Comparison of ENCODE assay signal across 1 cellular context in the genomic region with DNA sequence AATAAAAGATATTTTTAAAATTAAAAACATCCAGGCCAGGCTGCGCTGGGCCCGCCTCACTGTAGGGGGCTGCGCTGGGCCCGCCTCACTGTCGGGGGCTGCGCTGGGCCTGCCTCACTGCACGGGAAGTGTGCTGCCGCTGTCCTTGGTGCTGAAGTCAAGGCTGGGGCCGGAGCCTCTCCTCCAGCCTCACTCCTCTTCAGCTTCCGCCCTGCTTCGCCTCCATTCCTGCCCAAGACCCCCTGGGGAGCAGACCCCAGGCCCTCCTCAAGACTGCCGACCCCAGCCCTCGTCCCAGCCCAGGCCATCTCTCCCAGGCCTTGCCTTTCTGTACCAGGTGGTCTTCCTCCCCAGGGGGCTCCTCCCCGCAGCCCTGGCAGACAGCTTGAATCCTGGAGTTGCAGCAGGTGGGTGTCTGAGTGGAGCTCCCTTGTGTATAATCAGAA.
TF ChIP-seq lines count a peak whose summit lies in the region.

No MANE protein-coding gene starts in this region.

TF ChIP-seq in HepG2, 621 proteins besides CTCF, POLR2A, EP300 and RAD21 (continued from another document and continues in another):
- TF ChIP-seq, protein P1, sequence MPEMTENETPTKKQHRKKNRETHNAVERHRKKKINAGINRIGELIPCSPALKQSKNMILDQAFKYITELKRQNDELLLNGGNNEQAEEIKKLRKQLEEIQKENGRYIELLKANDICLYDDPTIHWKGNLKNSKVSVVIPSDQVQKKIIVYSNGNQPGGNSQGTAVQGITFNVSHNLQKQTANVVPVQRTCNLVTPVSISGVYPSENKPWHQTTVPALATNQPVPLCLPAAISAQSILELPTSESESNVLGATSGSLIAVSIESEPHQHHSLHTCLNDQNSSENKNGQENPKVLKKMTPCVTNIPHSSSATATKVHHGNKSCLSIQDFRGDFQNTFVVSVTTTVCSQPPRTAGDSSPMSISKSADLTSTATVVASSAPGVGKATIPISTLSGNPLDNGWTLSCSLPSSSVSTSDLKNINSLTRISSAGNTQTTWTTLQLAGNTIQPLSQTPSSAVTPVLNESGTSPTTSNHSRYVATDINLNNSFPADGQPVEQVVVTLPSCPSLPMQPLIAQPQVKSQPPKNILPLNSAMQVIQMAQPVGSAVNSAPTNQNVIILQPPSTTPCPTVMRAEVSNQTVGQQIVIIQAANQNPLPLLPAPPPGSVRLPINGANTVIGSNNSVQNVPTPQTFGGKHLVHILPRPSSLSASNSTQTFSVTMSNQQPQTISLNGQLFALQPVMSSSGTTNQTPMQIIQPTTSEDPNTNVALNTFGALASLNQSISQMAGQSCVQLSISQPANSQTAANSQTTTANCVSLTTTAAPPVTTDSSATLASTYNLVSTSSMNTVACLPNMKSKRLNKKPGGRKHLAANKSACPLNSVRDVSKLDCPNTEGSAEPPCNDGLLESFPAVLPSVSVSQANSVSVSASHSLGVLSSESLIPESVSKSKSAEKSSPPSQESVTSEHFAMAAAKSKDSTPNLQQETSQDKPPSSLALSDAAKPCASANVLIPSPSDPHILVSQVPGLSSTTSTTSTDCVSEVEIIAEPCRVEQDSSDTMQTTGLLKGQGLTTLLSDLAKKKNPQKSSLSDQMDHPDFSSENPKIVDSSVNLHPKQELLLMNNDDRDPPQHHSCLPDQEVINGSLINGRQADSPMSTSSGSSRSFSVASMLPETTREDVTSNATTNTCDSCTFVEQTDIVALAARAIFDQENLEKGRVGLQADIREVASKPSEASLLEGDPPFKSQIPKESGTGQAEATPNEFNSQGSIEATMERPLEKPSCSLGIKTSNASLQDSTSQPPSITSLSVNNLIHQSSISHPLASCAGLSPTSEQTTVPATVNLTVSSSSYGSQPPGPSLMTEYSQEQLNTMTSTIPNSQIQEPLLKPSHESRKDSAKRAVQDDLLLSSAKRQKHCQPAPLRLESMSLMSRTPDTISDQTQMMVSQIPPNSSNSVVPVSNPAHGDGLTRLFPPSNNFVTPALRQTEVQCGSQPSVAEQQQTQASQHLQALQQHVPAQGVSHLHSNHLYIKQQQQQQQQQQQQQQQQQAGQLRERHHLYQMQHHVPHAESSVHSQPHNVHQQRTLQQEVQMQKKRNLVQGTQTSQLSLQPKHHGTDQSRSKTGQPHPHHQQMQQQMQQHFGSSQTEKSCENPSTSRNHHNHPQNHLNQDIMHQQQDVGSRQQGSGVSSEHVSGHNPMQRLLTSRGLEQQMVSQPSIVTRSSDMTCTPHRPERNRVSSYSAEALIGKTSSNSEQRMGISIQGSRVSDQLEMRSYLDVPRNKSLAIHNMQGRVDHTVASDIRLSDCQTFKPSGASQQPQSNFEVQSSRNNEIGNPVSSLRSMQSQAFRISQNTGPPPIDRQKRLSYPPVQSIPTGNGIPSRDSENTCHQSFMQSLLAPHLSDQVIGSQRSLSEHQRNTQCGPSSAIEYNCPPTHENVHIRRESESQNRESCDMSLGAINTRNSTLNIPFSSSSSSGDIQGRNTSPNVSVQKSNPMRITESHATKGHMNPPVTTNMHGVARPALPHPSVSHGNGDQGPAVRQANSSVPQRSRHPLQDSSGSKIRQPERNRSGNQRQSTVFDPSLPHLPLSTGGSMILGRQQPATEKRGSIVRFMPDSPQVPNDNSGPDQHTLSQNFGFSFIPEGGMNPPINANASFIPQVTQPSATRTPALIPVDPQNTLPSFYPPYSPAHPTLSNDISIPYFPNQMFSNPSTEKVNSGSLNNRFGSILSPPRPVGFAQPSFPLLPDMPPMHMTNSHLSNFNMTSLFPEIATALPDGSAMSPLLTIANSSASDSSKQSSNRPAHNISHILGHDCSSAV (CRISPR knock-in tag; IDR thresholded peaks at IDR 0.05; ENCODE audit: borderline replicate concordance) = no peak
- TF ChIP-seq FOXP1 (IDR thresholded peaks at IDR 0.05) (no peak), FOXP1 (CRISPR knock-in tag; IDR thresholded peaks at IDR 0.05) (0 out of 2 replicates have a peak, but pooled peaks have one; percentile 9), ZNF841 (CRISPR knock-in tag; IDR thresholded peaks at IDR 0.05; ENCODE audit: borderline replicate concordance) (peak; percentile 54; the same call in 1 of the 2 replicates), STAG1 (CRISPR knock-in tag; IDR thresholded peaks at IDR 0.05) (0 out of 2 replicates have a peak, but pooled peaks have one; percentile 20), HOXD1 (CRISPR knock-in tag; IDR thresholded peaks at IDR 0.05) (peak; percentile 80; the same call in 1 of the 2 replicates), ZNF160 (CRISPR knock-in tag; IDR thresholded peaks at IDR 0.05) (peak; percentile 92), ZEB1 (IDR thresholded peaks at IDR 0.05; ENCODE audit: insufficient replicate concordance, low read depth) (no peak), MBNL3 (CRISPR knock-in tag; conservative IDR thresholded peaks at IDR 0.05) (no peak), FOSL2 (CRISPR knock-in tag; IDR thresholded peaks at IDR 0.05) (peak; percentile 70), ZNF598 (CRISPR knock-in tag; IDR thresholded peaks at IDR 0.05; ENCODE audit: borderline replicate concordance) (no peak), ZNF781 (CRISPR knock-in tag; IDR thresholded peaks at IDR 0.05; ENCODE audit: borderline replicate concordance, not compliant biosample characterization) (peak; percentile 94), SCMH1 (CRISPR knock-in tag; IDR thresholded peaks at IDR 0.05; ENCODE audit: borderline replicate concordance) (no peak), ZNF878 (CRISPR knock-in tag; IDR thresholded peaks at IDR 0.05) (0 out of 2 replicates have a peak, but pooled peaks have one; percentile 24), ZNF205 (CRISPR knock-in tag; IDR thresholded peaks at IDR 0.05) (peak; percentile 88), KAT2B (IDR thresholded peaks at IDR 0.05; ENCODE audit: borderline replicate concordance, low read depth, low read length) (no peak), RNF2 (conservative IDR thresholded peaks at IDR 0.05; ENCODE audit: low read depth) (no peak), ZNF17 (CRISPR knock-in tag; IDR thresholded peaks at IDR 0.05) (no peak), IRX3 (CRISPR knock-in tag; IDR thresholded peaks at IDR 0.05; ENCODE audit: borderline replicate concordance, low read depth) (peak; percentile 39; the same call in 1 of the 2 replicates), ZNF296 (CRISPR knock-in tag; conservative IDR thresholded peaks at IDR 0.05) (peak; percentile 88), ZNF441 (CRISPR knock-in tag; IDR thresholded peaks at IDR 0.05; ENCODE audit: borderline replicate concordance) (peak; percentile 92), MTA1 (CRISPR knock-in tag; IDR thresholded peaks at IDR 0.05; ENCODE audit: borderline replicate concordance) (peak; percentile 25; the same call in 1 of the 2 replicates), MATR3 (CRISPR knock-in tag; IDR thresholded peaks at IDR 0.05) (no peak), GABPB1 (CRISPR knock-in tag; IDR thresholded peaks at IDR 0.05) (peak; percentile 91), SRSF9 (IDR thresholded peaks at IDR 0.05; ENCODE audit: borderline replicate concordance, insufficient read depth, low read depth, low read length, poor library complexity, severe bottlenecking) (no peak), IKZF4 (CRISPR knock-in tag; IDR thresholded peaks at IDR 0.05; ENCODE audit: borderline replicate concordance, low read depth, not compliant biosample characterization) (peak; percentile 92), POGZ (CRISPR knock-in tag; IDR thresholded peaks at IDR 0.05) (no peak), ZNF446 (CRISPR knock-in tag; IDR thresholded peaks at IDR 0.05) (peak; percentile 90; the same call in 1 of the 2 replicates), SIN3A (IDR thresholded peaks at IDR 0.05; ENCODE audit: borderline replicate concordance, low read depth, low read length) (no peak), ZNF251 (CRISPR knock-in tag; IDR thresholded peaks at IDR 0.05) (0 out of 2 replicates have a peak, but pooled peaks have one; percentile 70), PHF8 (CRISPR knock-in tag; IDR thresholded peaks at IDR 0.05) (no peak), HNF4A (CRISPR knock-in tag; IDR thresholded peaks at IDR 0.05) (no peak)
- TF ChIP-seq, protein P2, sequence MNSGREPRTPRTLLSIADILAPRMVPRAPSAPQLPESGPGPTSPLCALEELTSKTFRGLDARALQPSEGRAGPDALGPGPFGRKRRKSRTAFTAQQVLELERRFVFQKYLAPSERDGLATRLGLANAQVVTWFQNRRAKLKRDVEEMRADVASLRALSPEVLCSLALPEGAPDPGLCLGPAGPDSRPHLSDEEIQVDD (CRISPR knock-in tag; IDR thresholded peaks at IDR 0.05; ENCODE audit: borderline replicate concordance) = peak; percentile 65; the same call in 1 of the 2 replicates
- TF ChIP-seq, protein P3, sequence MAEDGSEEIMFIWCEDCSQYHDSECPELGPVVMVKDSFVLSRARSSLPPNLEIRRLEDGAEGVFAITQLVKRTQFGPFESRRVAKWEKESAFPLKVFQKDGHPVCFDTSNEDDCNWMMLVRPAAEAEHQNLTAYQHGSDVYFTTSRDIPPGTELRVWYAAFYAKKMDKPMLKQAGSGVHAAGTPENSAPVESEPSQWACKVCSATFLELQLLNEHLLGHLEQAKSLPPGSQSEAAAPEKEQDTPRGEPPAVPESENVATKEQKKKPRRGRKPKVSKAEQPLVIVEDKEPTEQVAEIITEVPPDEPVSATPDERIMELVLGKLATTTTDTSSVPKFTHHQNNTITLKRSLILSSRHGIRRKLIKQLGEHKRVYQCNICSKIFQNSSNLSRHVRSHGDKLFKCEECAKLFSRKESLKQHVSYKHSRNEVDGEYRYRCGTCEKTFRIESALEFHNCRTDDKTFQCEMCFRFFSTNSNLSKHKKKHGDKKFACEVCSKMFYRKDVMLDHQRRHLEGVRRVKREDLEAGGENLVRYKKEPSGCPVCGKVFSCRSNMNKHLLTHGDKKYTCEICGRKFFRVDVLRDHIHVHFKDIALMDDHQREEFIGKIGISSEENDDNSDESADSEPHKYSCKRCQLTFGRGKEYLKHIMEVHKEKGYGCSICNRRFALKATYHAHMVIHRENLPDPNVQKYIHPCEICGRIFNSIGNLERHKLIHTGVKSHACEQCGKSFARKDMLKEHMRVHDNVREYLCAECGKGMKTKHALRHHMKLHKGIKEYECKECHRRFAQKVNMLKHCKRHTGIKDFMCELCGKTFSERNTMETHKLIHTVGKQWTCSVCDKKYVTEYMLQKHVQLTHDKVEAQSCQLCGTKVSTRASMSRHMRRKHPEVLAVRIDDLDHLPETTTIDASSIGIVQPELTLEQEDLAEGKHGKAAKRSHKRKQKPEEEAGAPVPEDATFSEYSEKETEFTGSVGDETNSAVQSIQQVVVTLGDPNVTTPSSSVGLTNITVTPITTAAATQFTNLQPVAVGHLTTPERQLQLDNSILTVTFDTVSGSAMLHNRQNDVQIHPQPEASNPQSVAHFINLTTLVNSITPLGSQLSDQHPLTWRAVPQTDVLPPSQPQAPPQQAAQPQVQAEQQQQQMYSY (CRISPR knock-in tag; IDR thresholded peaks at IDR 0.05) = peak; percentile 56; the same call in 1 of the 2 replicates
- TF ChIP-seq, protein P4, sequence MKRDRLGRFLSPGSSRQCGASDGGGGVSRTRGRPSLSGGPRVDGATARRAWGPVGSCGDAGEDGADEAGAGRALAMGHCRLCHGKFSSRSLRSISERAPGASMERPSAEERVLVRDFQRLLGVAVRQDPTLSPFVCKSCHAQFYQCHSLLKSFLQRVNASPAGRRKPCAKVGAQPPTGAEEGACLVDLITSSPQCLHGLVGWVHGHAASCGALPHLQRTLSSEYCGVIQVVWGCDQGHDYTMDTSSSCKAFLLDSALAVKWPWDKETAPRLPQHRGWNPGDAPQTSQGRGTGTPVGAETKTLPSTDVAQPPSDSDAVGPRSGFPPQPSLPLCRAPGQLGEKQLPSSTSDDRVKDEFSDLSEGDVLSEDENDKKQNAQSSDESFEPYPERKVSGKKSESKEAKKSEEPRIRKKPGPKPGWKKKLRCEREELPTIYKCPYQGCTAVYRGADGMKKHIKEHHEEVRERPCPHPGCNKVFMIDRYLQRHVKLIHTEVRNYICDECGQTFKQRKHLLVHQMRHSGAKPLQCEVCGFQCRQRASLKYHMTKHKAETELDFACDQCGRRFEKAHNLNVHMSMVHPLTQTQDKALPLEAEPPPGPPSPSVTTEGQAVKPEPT (CRISPR knock-in tag; IDR thresholded peaks at IDR 0.05; ENCODE audit: low read depth) = peak; percentile 71; the same call in 1 of the 2 replicates
- TF ChIP-seq, protein P5, sequence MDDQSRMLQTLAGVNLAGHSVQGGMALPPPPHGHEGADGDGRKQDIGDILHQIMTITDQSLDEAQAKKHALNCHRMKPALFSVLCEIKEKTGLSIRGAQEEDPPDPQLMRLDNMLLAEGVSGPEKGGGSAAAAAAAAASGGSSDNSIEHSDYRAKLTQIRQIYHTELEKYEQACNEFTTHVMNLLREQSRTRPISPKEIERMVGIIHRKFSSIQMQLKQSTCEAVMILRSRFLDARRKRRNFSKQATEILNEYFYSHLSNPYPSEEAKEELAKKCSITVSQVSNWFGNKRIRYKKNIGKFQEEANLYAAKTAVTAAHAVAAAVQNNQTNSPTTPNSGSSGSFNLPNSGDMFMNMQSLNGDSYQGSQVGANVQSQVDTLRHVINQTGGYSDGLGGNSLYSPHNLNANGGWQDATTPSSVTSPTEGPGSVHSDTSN (CRISPR knock-in tag; IDR thresholded peaks at IDR 0.05; ENCODE audit: borderline replicate concordance) = peak; percentile 85; the same call in 1 of the 2 replicates
- TF ChIP-seq, protein P6, sequence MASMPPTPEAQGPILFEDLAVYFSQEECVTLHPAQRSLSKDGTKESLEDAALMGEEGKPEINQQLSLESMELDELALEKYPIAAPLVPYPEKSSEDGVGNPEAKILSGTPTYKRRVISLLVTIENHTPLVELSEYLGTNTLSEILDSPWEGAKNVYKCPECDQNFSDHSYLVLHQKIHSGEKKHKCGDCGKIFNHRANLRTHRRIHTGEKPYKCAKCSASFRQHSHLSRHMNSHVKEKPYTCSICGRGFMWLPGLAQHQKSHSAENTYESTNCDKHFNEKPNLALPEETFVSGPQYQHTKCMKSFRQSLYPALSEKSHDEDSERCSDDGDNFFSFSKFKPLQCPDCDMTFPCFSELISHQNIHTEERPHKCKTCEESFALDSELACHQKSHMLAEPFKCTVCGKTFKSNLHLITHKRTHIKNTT (CRISPR knock-in tag; IDR thresholded peaks at IDR 0.05) = no peak
- TF ChIP-seq, protein P7, sequence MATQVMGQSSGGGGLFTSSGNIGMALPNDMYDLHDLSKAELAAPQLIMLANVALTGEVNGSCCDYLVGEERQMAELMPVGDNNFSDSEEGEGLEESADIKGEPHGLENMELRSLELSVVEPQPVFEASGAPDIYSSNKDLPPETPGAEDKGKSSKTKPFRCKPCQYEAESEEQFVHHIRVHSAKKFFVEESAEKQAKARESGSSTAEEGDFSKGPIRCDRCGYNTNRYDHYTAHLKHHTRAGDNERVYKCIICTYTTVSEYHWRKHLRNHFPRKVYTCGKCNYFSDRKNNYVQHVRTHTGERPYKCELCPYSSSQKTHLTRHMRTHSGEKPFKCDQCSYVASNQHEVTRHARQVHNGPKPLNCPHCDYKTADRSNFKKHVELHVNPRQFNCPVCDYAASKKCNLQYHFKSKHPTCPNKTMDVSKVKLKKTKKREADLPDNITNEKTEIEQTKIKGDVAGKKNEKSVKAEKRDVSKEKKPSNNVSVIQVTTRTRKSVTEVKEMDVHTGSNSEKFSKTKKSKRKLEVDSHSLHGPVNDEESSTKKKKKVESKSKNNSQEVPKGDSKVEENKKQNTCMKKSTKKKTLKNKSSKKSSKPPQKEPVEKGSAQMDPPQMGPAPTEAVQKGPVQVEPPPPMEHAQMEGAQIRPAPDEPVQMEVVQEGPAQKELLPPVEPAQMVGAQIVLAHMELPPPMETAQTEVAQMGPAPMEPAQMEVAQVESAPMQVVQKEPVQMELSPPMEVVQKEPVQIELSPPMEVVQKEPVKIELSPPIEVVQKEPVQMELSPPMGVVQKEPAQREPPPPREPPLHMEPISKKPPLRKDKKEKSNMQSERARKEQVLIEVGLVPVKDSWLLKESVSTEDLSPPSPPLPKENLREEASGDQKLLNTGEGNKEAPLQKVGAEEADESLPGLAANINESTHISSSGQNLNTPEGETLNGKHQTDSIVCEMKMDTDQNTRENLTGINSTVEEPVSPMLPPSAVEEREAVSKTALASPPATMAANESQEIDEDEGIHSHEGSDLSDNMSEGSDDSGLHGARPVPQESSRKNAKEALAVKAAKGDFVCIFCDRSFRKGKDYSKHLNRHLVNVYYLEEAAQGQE (IDR thresholded peaks at IDR 0.05; ENCODE audit: borderline replicate concordance in 1 of 2, low read depth in 1 of 2, low read length in 2 of 2) = peak; percentile 96 to 98
